2 cellular contexts compared by ENCODE assay signal in genomic region chrX:85772391-85772790, GRCh38.
DNase-seq lines count a peak whose midpoint lies in the region; FAIRE-seq and TF ChIP-seq lines count a peak whose summit lies in the region.
"Not testable (repeated sequence)": the region's sequence is repeated elsewhere in the genome, so short reads cannot be mapped to it uniquely, and the experiment has no call there.

No MANE protein-coding gene starts in this region.

- TF ChIP-seq CTCF in kidney (IDR thresholded peaks at IDR 0.05; ENCODE audit: borderline replicate concordance, extremely low read depth, insufficient read depth), result not testable (repeated sequence)

- peak; percentile 26 for DNase-seq in kidney
- peak; percentile 66 for DNase-seq in posterior vena cava (ENCODE audit: low spot score)

- H3K27ac ChIP-seq in kidney (ENCODE audit: low read depth in 2 of 2, low read length in 2 of 2), result not testable (repeated sequence)

- H3K36me3 ChIP-seq in kidney (ENCODE audit: control insufficient read depth in 1 of 2, insufficient read depth in 2 of 2, low read length in 2 of 2), result not testable (repeated sequence)

- not testable (repeated sequence) for H3K9me3 ChIP-seq in kidney (ENCODE audit: control insufficient read depth in 1 of 2, low read length in 2 of 2)

- not testable (repeated sequence) for H3K4me3 ChIP-seq in kidney (ENCODE audit: low read length in 2 of 2)

- not testable (repeated sequence) for FAIRE-seq in kidney (lab: Jason Lieb, UNC)

- intact Hi-C loops in kidney (cut with DNase I); posterior vena cava (cut with DNase I): not testable (repeated sequence)

- H3K9ac ChIP-seq in kidney (ENCODE audit: low read length in 2 of 2), result not testable (repeated sequence)

- not testable (repeated sequence) for H3K4me1 ChIP-seq in kidney (ENCODE audit: control insufficient read depth in 1 of 2, insufficient read depth in 1 of 2, low read depth in 1 of 2, low read length in 2 of 2)
